In the genomic region with DNA sequence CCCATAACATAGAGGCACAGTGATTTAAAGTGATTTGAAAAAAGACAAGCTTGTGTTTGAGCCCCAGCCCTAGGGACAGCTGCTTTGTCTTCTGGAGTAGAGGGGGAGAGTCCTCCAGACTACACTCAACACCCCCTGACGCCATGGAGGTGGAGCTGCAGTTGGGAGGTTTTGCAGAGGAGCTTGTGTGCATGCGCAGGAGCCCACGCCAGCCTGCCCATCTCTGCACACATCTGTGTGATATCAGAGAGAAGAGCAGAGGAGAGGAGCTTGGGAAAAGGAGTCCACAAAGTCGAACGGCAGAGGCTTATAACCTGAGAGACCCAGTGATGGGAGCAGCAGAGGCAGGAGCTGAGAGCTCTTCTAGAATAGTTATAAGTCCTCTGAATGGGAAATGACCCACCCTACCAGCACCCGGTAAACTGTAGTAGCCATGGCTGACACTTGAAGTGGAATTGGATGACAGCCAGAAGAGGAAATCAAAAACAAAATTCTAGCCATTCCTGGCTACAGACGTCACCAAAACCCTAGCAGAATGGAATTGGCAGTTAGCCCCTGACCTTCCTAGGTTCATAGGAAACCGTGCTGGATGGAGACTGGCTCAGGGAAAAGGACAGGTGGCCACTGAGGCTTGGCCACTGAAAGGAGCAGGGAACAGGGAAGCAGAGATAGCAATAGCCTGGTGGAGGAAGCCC, we compare ENCODE assay signal across 14 cellular contexts.
DNase-seq lines count a peak whose midpoint lies in the region; ATAC-seq and TF ChIP-seq lines count a peak whose summit lies in the region.
"Had no signal": no experiment of that assay in that cellular context is flagged by ENCODE, and none has a peak within 500 bp of the region (broad histone marks: within the 10 kb centered on the region; RNA-seq: fewer than 3 reads in every experiment).

No MANE protein-coding gene starts in this region.

- DNase-seq in heart left ventricle = peak in 2 of 5 donors; percentile 24 to 37
- DNase-seq in Right ventricle myocardium inferior (ENCODE audit: missing footprints) = no peak
- peak; percentile 22 for DNase-seq in NCI-H226
- DNase-seq in fibroblast of lung (ENCODE audit: low read depth in 2 of 2) = peak; percentile 2
- DNase-seq in upper lobe of right lung = no peak
- no peak for DNase-seq in AG08396 (ENCODE audit: low spot score)
- DNase-seq in SW480 (ENCODE audit: low spot score) = no peak
- DNase-seq: activated CD4-positive, alpha-beta T cell treated with anti-CD3 and anti-CD28 coated beads, Interleukin-2, amount 50 U/mL, for 1 hour; naive thymus-derived CD8-positive, alpha-beta T cell; retina; stimulated activated CD4-positive, alpha-beta T cell treated with anti-CD3 and anti-CD28 coated beads, Interleukin-4, amount 100 ng/mL, for 24 hours had no signal

- H4K20me1 ChIP-seq in fibroblast of lung (ENCODE audit: control insufficient read depth, extremely low read depth, insufficient read depth, low read length) = no peaks in the 10 kb centered on the region

- H3K4me3 ChIP-seq in heart left ventricle (no peak overlapping the region), fibroblast of lung (replicated peaks in 1 of 4; ENCODE audit: control extremely low read depth in 1 of 4, insufficient read depth in 1 of 4, low read depth in 3 of 4, low read length in 4 of 4) (no peak overlapping the region), upper lobe of right lung (no peak overlapping the region)

- no peaks in the 10 kb centered on the region for H3K79me2 ChIP-seq in fibroblast of lung (ENCODE audit: control insufficient read depth, insufficient read depth, low read length)

- no peak overlapping the region for H2AFZ ChIP-seq in fibroblast of lung (ENCODE audit: low read length)

- H3K4me2 ChIP-seq in fibroblast of lung (ENCODE audit: extremely low read depth, insufficient read depth, low read length) = no peak overlapping the region

- H3K36me3 ChIP-seq in heart left ventricle = no peaks in the 10 kb centered on the region
- H3K36me3 ChIP-seq in fibroblast of lung (ENCODE audit: control insufficient read depth, insufficient read depth, low read length) = no peaks in the 10 kb centered on the region
- no peaks in the 10 kb centered on the region for H3K36me3 ChIP-seq in upper lobe of right lung

- H3K4me1 ChIP-seq in heart left ventricle = peaks cover 0 to 18% (median 5%) of the 10 kb centered on the region in 12 donors
- H3K4me1 ChIP-seq in fibroblast of lung (ENCODE audit: control insufficient read depth, extremely low read depth, insufficient read depth, low read length) = no peaks in the 10 kb centered on the region
- H3K4me1 ChIP-seq in upper lobe of right lung = peaks cover 5% of the 10 kb centered on the region

- no peaks in the 10 kb centered on the region for H3K9me3 ChIP-seq in heart left ventricle
- H3K9me3 ChIP-seq in fibroblast of lung (ENCODE audit: control insufficient read depth, insufficient read depth, low read depth, low read length) = no peaks in the 10 kb centered on the region
- H3K9me3 ChIP-seq in upper lobe of right lung = no peaks in the 10 kb centered on the region

- H3K9ac ChIP-seq in fibroblast of lung (ENCODE audit: insufficient read depth, low read length) = no peak overlapping the region

- H3K27me3 ChIP-seq in heart left ventricle (no peaks in the 10 kb centered on the region), fibroblast of lung (ENCODE audit: control insufficient read depth, insufficient read depth, low read length) (no peaks in the 10 kb centered on the region), upper lobe of right lung (peaks cover 10% of the 10 kb centered on the region)

- ATAC-seq in heart left ventricle (peak; percentile 39 to 82 (median 44)), Right ventricle myocardium inferior (no peak), upper lobe of right lung (peak; percentile 19), GM21360 (IDR thresholded peaks at IDR 0.05; ENCODE audit: unreplicated experiment) (no peak)
- ATAC-seq: naive thymus-derived CD8-positive, alpha-beta T cell; Panc1; stimulated activated memory B cell treated with anti-CD40 and anti-IgM and Interleukin-4, amounts not matched to agents 10 μg/mL and 1 μg/mL and 100 μg/mL, for 72 hours had no signal

- 39 to 49% (median 43%) methylated on average over 8 of the region's 8 CpGs for WGBS in heart left ventricle, 4 donors

- TF ChIP-seq CTCF in heart left ventricle (IDR thresholded peaks at IDR 0.05) (no peak), fibroblast of lung (conservative IDR thresholded peaks at IDR 0.05 in 1 of 2, IDR thresholded peaks at IDR 0.05 in 1 of 2; ENCODE audit: low read depth in 1 of 2, low read length in 2 of 2) (no peak), upper lobe of right lung (IDR thresholded peaks at IDR 0.05) (no peak)

- intact Hi-C loops in heart left ventricle (cut with DNase I) (loop anchor here in 1 of 10 donors (10.0 kb wide), 1 partner anchor 101 kb away; no protein-coding TSS in a partner anchor), Right ventricle myocardium inferior (cut with DNase I) (no loop called here), upper lobe of right lung (cut with DNase I) (no loop called here)

- H3K27ac ChIP-seq in heart left ventricle = no peak overlapping the region
- no peak overlapping the region for H3K27ac ChIP-seq in fibroblast of lung (ENCODE audit: insufficient read depth, low read length)
- no peak overlapping the region for H3K27ac ChIP-seq in upper lobe of right lung

- TF ChIP-seq POLR2A in heart left ventricle (IDR thresholded peaks at IDR 0.05) = no peak

Comparison
In these comparisons a context has a peak if more than half of its experiments do, and no peak if none do; other contexts are left out.
1. ATAC-seq: peak in heart left ventricle (4 of 4) and upper lobe of right lung (single experiment); none in Right ventricle myocardium inferior (single experiment) and GM21360 (single experiment).
2. DNase-seq: peak in NCI-H226 (single experiment) and fibroblast of lung (2 of 2); none in Right ventricle myocardium inferior (single experiment), upper lobe of right lung (single experiment), AG08396 (single experiment) and SW480 (single experiment).